12 cellular contexts compared by ENCODE assay signal in genomic region chr18:8801263-8801901, GRCh38.
DNase-seq lines count a peak whose midpoint lies in the region; ATAC-seq and TF ChIP-seq lines count a peak whose summit lies in the region.
"Had no signal": no experiment of that assay in that cellular context is flagged by ENCODE, and none has a peak within 500 bp of the region (broad histone marks: within the 10 kb centered on the region; RNA-seq: fewer than 3 reads in every experiment).

No MANE protein-coding gene starts in this region.

- no peak overlapping the region for H3K4me3 ChIP-seq in sigmoid colon
- no peak overlapping the region for H3K4me3 ChIP-seq in upper lobe of left lung
- H3K4me3 ChIP-seq in effector memory CD4-positive, alpha-beta T cell (ENCODE audit: insufficient read depth, low read depth, low read length, poor library complexity, severe bottlenecking) = no peak overlapping the region
- H3K4me3 ChIP-seq: Peyer's patch had no signal

- peaks cover 0 to 58% (median 56%) of the 10 kb centered on the region in 4 donors for H3K4me1 ChIP-seq in sigmoid colon
- no peaks in the 10 kb centered on the region for H3K4me1 ChIP-seq in upper lobe of left lung
- H3K4me1 ChIP-seq in effector memory CD4-positive, alpha-beta T cell (ENCODE audit: control insufficient read depth, insufficient read depth, low read length, poor library complexity, severe bottlenecking) = no peaks in the 10 kb centered on the region

- no peaks in the 10 kb centered on the region for H3K27me3 ChIP-seq in sigmoid colon
- no peaks in the 10 kb centered on the region for H3K27me3 ChIP-seq in upper lobe of left lung
- no peaks in the 10 kb centered on the region for H3K27me3 ChIP-seq in effector memory CD4-positive, alpha-beta T cell (replicated peaks; ENCODE audit: control insufficient read depth, insufficient read depth, low read length, poor library complexity, severe bottlenecking)
- H3K27me3 ChIP-seq: Peyer's patch had no signal

- peak overlapping the region; percentile 80 to 93 (median 84) for H3K27ac ChIP-seq in sigmoid colon
- H3K27ac ChIP-seq in upper lobe of left lung = no peak overlapping the region
- H3K27ac ChIP-seq in effector memory CD4-positive, alpha-beta T cell (ENCODE audit: insufficient read depth, low read length, poor library complexity, severe bottlenecking) = no peak overlapping the region
- H3K27ac ChIP-seq: neutrophil had no signal

- intact Hi-C loops in sigmoid colon (cut with DNase I) = loop anchor here (2.0 to 5.0 kb wide), 2 partner anchors 95 to 181 kb away; no protein-coding TSS in a partner anchor

- 78 to 83% methylated on average over 9 of the region's 9 CpGs for WGBS in sigmoid colon, 2 donors
- WGBS in upper lobe of left lung, 2 donors = 78 to 84% methylated on average over 9 of the region's 9 CpGs

- peak; percentile 96 for DNase-seq in H4 (ENCODE audit: low spot score)
- DNase-seq in fibroblast of peridontal ligament (ENCODE audit: extremely low read depth) = peak; percentile 91
- DNase-seq in sigmoid colon = no peak
- no peak for DNase-seq in 8988T
- no peak for DNase-seq in upper lobe of left lung
- DNase-seq in effector memory CD4-positive, alpha-beta T cell = no peak
- DNase-seq: activated CD4-positive, alpha-beta T cell treated with anti-CD3 and anti-CD28 coated beads for 4 hours; head of caudate nucleus; Peyer's patch had no signal

- TF ChIP-seq EP300 in sigmoid colon (IDR thresholded peaks at IDR 0.05) = peak in 2 of 4 donors; percentile 36 to 57
- no peak for TF ChIP-seq EP300 in upper lobe of left lung (IDR thresholded peaks at IDR 0.05)

- TF ChIP-seq POLR2A in sigmoid colon (IDR thresholded peaks at IDR 0.05) (no peak), upper lobe of left lung (IDR thresholded peaks at IDR 0.05) (no peak)

- no peak for TF ChIP-seq CTCF in sigmoid colon (IDR thresholded peaks at IDR 0.05)
- no peak for TF ChIP-seq CTCF in upper lobe of left lung (IDR thresholded peaks at IDR 0.05)

- ATAC-seq in SK-N-SH treated with all-trans-retinoic acid at 6 μM for 48 hours (peak; percentile 58), upper lobe of left lung (ENCODE audit: low FRiP score in 2 of 2) (no peak), HG03196 (IDR thresholded peaks at IDR 0.05; ENCODE audit: unreplicated experiment) (no peak)

- H3K9me3 ChIP-seq in sigmoid colon (no peaks in the 10 kb centered on the region), upper lobe of left lung (no peaks in the 10 kb centered on the region)
- H3K9me3 ChIP-seq in effector memory CD4-positive, alpha-beta T cell (ENCODE audit: control insufficient read depth, low read length) = no peaks in the 10 kb centered on the region
- H3K9me3 ChIP-seq: neutrophil, Peyer's patch had no signal

- H3K36me3 ChIP-seq in sigmoid colon = peaks cover 1 to 29% (median 11%) of the 10 kb centered on the region in 4 donors
- H3K36me3 ChIP-seq in upper lobe of left lung = no peaks in the 10 kb centered on the region
- no peaks in the 10 kb centered on the region for H3K36me3 ChIP-seq in effector memory CD4-positive, alpha-beta T cell (ENCODE audit: control insufficient read depth, insufficient read depth, low read length)
- H3K36me3 ChIP-seq: neutrophil, Peyer's patch had no signal

TF ChIP-seq in SK-N-SH treated with all-trans-retinoic acid at 6 μM for 48 hours, 23 proteins besides CTCF, POLR2A, EP300 and RAD21:
- TF ChIP-seq ZFP3 (CRISPR knock-in tag; IDR thresholded peaks at IDR 0.05) (no peak), ISL1 (CRISPR knock-in tag; IDR thresholded peaks at IDR 0.05) (no peak), CSRNP3 (CRISPR knock-in tag; IDR thresholded peaks at IDR 0.05) (no peak), OSR1 (CRISPR knock-in tag; IDR thresholded peaks at IDR 0.05) (no peak), TCF4 (CRISPR knock-in tag; IDR thresholded peaks at IDR 0.05; ENCODE audit: borderline replicate concordance) (no peak), PPARA (CRISPR knock-in tag; IDR thresholded peaks at IDR 0.05; ENCODE audit: borderline replicate concordance) (no peak), RARB (CRISPR knock-in tag; IDR thresholded peaks at IDR 0.05) (no peak), CSDC2 (CRISPR knock-in tag; IDR thresholded peaks at IDR 0.05) (no peak), ZNF8 (CRISPR knock-in tag; IDR thresholded peaks at IDR 0.05) (no peak)

Comparison
In these comparisons a context has a peak if more than half of its experiments do, and no peak if none do; other contexts are left out.
1. DNase-seq: peak in H4 (single experiment) and fibroblast of peridontal ligament (single experiment); none in sigmoid colon (single experiment), 8988T (single experiment), upper lobe of left lung (0 of 2) and effector memory CD4-positive, alpha-beta T cell (0 of 3).
2. H3K27ac ChIP-seq: peak in sigmoid colon (4 of 4); none in upper lobe of left lung (0 of 4) and effector memory CD4-positive, alpha-beta T cell (single experiment).